Comparison of ENCODE assay signal across 17 cellular contexts in the genomic region with DNA sequence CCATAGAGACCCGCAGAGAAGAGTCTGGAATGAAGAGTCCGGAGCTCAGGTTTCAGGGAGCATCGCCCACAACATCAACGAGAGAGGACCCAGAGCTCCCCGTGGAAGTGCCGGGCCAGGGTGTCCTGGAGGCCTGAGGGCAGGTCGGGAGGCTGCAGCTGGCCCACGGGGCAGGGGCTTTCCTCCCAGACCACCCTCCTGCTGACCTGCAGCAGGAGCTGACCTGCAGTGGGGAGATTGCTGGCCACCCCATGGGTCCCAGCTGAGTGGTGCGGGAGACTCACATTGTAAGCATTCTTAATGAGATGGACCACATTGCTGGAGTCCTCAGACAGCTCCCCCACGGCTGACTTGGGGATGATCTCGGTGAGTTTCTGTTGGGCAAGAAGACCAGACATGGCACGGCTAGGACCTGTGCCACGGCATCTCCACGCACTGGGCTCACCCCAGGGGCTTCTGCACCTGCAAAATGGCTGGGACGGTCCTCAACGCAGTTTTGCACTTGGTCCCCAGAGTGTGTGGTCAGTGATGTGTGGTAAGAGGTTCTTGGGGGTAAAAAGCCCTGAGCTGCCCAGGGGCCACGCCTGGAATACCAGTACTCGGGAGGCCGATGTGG.
"Had no signal": no experiment of that assay in that cellular context is flagged by ENCODE, and none has a peak within 500 bp of the region (broad histone marks: within the 10 kb centered on the region; RNA-seq: fewer than 3 reads in every experiment).

No MANE protein-coding gene starts in this region.

- H3K36me3 Mint-ChIP-seq: neural progenitor cell had no signal

- H3K27ac ChIP-seq: adrenal gland, cardiac muscle cell, esophagus muscularis mucosa, neural progenitor cell, parathyroid adenoma, tibial nerve, vagina, VCaP had no signal

- H3K9me3 ChIP-seq: adrenal gland, esophagus muscularis mucosa, tibial nerve, vagina had no signal

- H3K9me3 Mint-ChIP-seq: activated naive CD4-positive, alpha-beta T cell treated with anti-CD3 and anti-CD28 coated beads for 36 hours; neural progenitor cell had no signal

- H3K27me3 ChIP-seq: cardiac muscle cell, neural progenitor cell, vagina had no signal

- H3K4me2 ChIP-seq: neural progenitor cell had no signal

- H3K36me3 ChIP-seq: adrenal gland, cardiac muscle cell, neural progenitor cell, tibial nerve, vagina had no signal

- H3K4me3 Mint-ChIP-seq: activated naive CD4-positive, alpha-beta T cell treated with anti-CD3 and anti-CD28 coated beads for 36 hours; neural progenitor cell had no signal

- ATAC-seq: SK-N-SH treated with all-trans-retinoic acid at 6 μM for 48 hours had no signal

- H3K9ac ChIP-seq: neural progenitor cell, parathyroid adenoma had no signal

- DNase-seq: activated CD8-positive, alpha-beta memory T cell treated with anti-CD3 and anti-CD28 coated beads for 24 hours; activated naive CD4-positive, alpha-beta T cell treated with anti-CD3 and anti-CD28 coated beads for 36 hours; adrenal gland; hypothalamus; midbrain; stimulated activated CD4-positive, alpha-beta T cell treated with anti-CD3 and anti-CD28 coated beads, Interleukin-15, amount 100 ng/mL, for 24 hours; stimulated activated CD4-positive, alpha-beta T cell treated with anti-CD3 and anti-CD28 coated beads, Interleukin-4, amount 100 ng/mL, for 1 hour; stimulated activated naive CD4-positive, alpha-beta T cell; substantia nigra had no signal

- H3K4me1 ChIP-seq: adrenal gland, esophagus muscularis mucosa, parathyroid adenoma, tibial nerve, vagina had no signal

- H2AFZ ChIP-seq: neural progenitor cell, parathyroid adenoma had no signal

- H3K27ac Mint-ChIP-seq: activated naive CD4-positive, alpha-beta T cell treated with anti-CD3 and anti-CD28 coated beads for 36 hours; neural progenitor cell had no signal

- H3K4me3 ChIP-seq: adrenal gland, cardiac muscle cell, esophagus muscularis mucosa, neural progenitor cell, tibial nerve, vagina had no signal
